28 cellular contexts compared by ENCODE assay signal in genomic region chr2:47918043-47918442, GRCh38. TPM values are rescaled to one million over a fixed set of nuclear protein-coding genes. Genes with fewer than 3 reads are reported as not detected.
DNase-seq lines count a peak whose midpoint lies in the region; ATAC-seq, FAIRE-seq and TF ChIP-seq lines count a peak whose summit lies in the region.
"Had no signal": no experiment of that assay in that cellular context is flagged by ENCODE, and none has a peak within 500 bp of the region (broad histone marks: within the 10 kb centered on the region; RNA-seq: fewer than 3 reads in every experiment).

No MANE protein-coding gene starts in this region.

- H3K36me3 Mint-ChIP-seq in CD14-positive monocyte, result no peaks in the 10 kb centered on the region
- H3K36me3 Mint-ChIP-seq: CD4-positive, CD25-positive, alpha-beta regulatory T cell had no signal

- peaks cover 0 to 1% (median 0%) of the 10 kb centered on the region in 3 donors for H3K27me3 Mint-ChIP-seq in CD14-positive monocyte (ENCODE audit: low read depth in 3 of 3)
- H3K27me3 Mint-ChIP-seq: B cell; CD4-positive, alpha-beta memory T cell; CD4-positive, CD25-positive, alpha-beta regulatory T cell; CD8-positive, alpha-beta memory T cell had no signal

- ATAC-seq in A549 (no peak), SK-N-SH treated with all-trans-retinoic acid at 6 μM for 48 hours (no peak; the same call in 1 of the 3 replicates), GM19395 (IDR thresholded peaks at IDR 0.05; ENCODE audit: unreplicated experiment) (no peak)
- ATAC-seq in stimulated activated naive CD8-positive, alpha-beta T cell treated with anti-CD3 and anti-CD28 coated beads, Interleukin-15, Interleukin-2, amounts not matched to agents 100 U/mL and 50 U/mL, for 24 hours, result no peak
- ATAC-seq: GM12878 had no signal

- H3K4me1 Mint-ChIP-seq in CD14-positive monocyte, result peaks cover 13% of the 10 kb centered on the region
- H3K4me1 Mint-ChIP-seq: B cell had no signal

- TF ChIP-seq POLR2A in A549 (IDR thresholded peaks at IDR 0.05; ENCODE audit: low read length), result no peak

- no peak overlapping the region for H3K4me2 ChIP-seq in A549
- H3K4me2 ChIP-seq: BLaER1 treated with 17β-estradiol and CSF1 and Interleukin-3, amounts not matched to agents 10 nM and 100 nM had no signal

- peak; percentile 13 for FAIRE-seq in A549 (lab: Jason Lieb, UNC)
- FAIRE-seq: A204.1, GM12878, GM12892, GM18507, GM19239 had no signal

- H3K27ac Mint-ChIP-seq in CD14-positive monocyte, result peak overlapping the region in 5 of 7 donors; percentile 37 to 88 (median 78)
- H3K27ac Mint-ChIP-seq: B cell had no signal

- no peaks in the 10 kb centered on the region for H3K9me3 Mint-ChIP-seq in CD14-positive monocyte
- H3K9me3 Mint-ChIP-seq: CD4-positive, alpha-beta memory T cell; CD4-positive, CD25-positive, alpha-beta regulatory T cell; CD8-positive, alpha-beta memory T cell had no signal

- intact Hi-C loops in CD14-positive monocyte (cut with micrococcal nuclease), result no loop called here

- POLR2A ChIA-PET in A549 (lab: Yijun Ruan, JAX), result no interaction called here

- no peak for TF ChIP-seq CTCF in A549 (IDR thresholded peaks at IDR 0.05)
- no peak for TF ChIP-seq CTCF in CD14-positive monocyte (IDR thresholded peaks at IDR 0.05)

- no peak overlapping the region for H3K4me3 Mint-ChIP-seq in CD14-positive monocyte
- H3K4me3 Mint-ChIP-seq: B cell; CD4-positive, alpha-beta memory T cell; CD4-positive, CD25-positive, alpha-beta regulatory T cell; CD8-positive, alpha-beta memory T cell had no signal

- no peaks in the 10 kb centered on the region for H3K4me1 ChIP-seq in A549
- H3K4me1 ChIP-seq: BLaER1 treated with 17β-estradiol and CSF1 and Interleukin-3, amounts not matched to agents 10 nM and 100 nM had no signal

- DNase-seq in A549 (ENCODE audit: low read depth in 1 of 2, low spot score in 1 of 2) (no peak), CD14-positive monocyte (ENCODE audit: low spot score) (no peak), SK-N-DZ (ENCODE audit: low spot score) (peak; percentile 83), dermis blood vessel endothelial cell (no peak)
- DNase-seq in stimulated activated naive CD8-positive, alpha-beta T cell treated with anti-CD3 and anti-CD28 coated beads, Interleukin-15, Interleukin-2, amounts not matched to agents 100 U/mL and 50 U/mL, for 24 hours, result no peak
- DNase-seq in activated CD4-positive, alpha-beta T cell treated with anti-CD3 and anti-CD28 coated beads, Interleukin-2, amount 50 U/mL, for 1 hour, result no peak
- DNase-seq: 8988T; AML-193; CD4-positive, alpha-beta memory T cell; CD8-positive, alpha-beta memory T cell; COR-L47; DMS 273 treated with DMSO at 0.1 percent for 48 hours; DMS153; DMS53; DMS79; EL; GDM1 had no signal

- CTCF ChIA-PET in A549 (lab: Yijun Ruan, JAX), result interaction anchor here (1.3 kb wide), 1 partner anchor 61 kb away, joined by 3 read pairs; no protein-coding TSS in a partner anchor

- no peaks in the 10 kb centered on the region for H3K9me3 ChIP-seq in A549

- no peak overlapping the region for H3K27ac ChIP-seq in A549
- H3K27ac ChIP-seq: BLaER1 treated with 17β-estradiol and CSF1 and Interleukin-3, amounts not matched to agents 10 nM and 100 nM; C4-2B had no signal

- no peak overlapping the region for H3K4me3 ChIP-seq in A549
- H3K4me3 ChIP-seq: BLaER1 treated with 17β-estradiol and CSF1 and Interleukin-3, amounts not matched to agents 10 nM and 100 nM; GM12878 had no signal

- TF ChIP-seq RAD21 in A549 (conservative IDR thresholded peaks at IDR 0.05 in 1 of 2, IDR thresholded peaks at IDR 0.05 in 1 of 2), result no peak

- no peak for TF ChIP-seq EP300 in A549 (IDR thresholded peaks at IDR 0.05)

- 58% methylated on average over 3 of the region's 3 CpGs for WGBS in A549 (ENCODE audit: missing lambda C conversion rate)

TF ChIP-seq in A549, 52 proteins besides CTCF, POLR2A, EP300 and RAD21:
- TF ChIP-seq RFX5 (IDR thresholded peaks at IDR 0.05) (no peak), HES2 (IDR thresholded peaks at IDR 0.05) (no peak), HEYL (CRISPR knock-in tag; IDR thresholded peaks at IDR 0.05) (no peak), ZC3H11A (IDR thresholded peaks at IDR 0.05) (no peak), FOSB (CRISPR knock-in tag; IDR thresholded peaks at IDR 0.05) (no peak), FOSL2 (IDR thresholded peaks at IDR 0.05) (no peak), FOSL2 (CRISPR knock-in tag; IDR thresholded peaks at IDR 0.05) (no peak), ZNF302 (CRISPR knock-in tag; IDR thresholded peaks at IDR 0.05) (no peak), SREBF2 (IDR thresholded peaks at IDR 0.05) (no peak), CBX2 (IDR thresholded peaks at IDR 0.05; ENCODE audit: borderline replicate concordance, low read depth) (no peak), KDM5A (IDR thresholded peaks at IDR 0.05) (no peak), EHF (CRISPR knock-in tag; IDR thresholded peaks at IDR 0.05) (no peak), MAFK (IDR thresholded peaks at IDR 0.05; ENCODE audit: partially characterized antibody) (no peak), PHF8 (IDR thresholded peaks at IDR 0.05; ENCODE audit: borderline replicate concordance, low read depth) (no peak), CHD4 (IDR thresholded peaks at IDR 0.05; ENCODE audit: borderline replicate concordance) (no peak), CHD2 (IDR thresholded peaks at IDR 0.05; ENCODE audit: low read length, partially characterized antibody) (no peak)
- TF ChIP-seq, protein P1, sequence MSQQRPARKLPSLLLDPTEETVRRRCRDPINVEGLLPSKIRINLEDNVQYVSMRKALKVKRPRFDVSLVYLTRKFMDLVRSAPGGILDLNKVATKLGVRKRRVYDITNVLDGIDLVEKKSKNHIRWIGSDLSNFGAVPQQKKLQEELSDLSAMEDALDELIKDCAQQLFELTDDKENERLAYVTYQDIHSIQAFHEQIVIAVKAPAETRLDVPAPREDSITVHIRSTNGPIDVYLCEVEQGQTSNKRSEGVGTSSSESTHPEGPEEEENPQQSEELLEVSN (IDR thresholded peaks at IDR 0.05; ENCODE audit: borderline replicate concordance, low read depth), result no peak

TF ChIP-seq in SK-N-SH treated with all-trans-retinoic acid at 6 μM for 48 hours, 23 proteins besides CTCF, POLR2A, EP300 and RAD21:
- TF ChIP-seq, protein P2, sequence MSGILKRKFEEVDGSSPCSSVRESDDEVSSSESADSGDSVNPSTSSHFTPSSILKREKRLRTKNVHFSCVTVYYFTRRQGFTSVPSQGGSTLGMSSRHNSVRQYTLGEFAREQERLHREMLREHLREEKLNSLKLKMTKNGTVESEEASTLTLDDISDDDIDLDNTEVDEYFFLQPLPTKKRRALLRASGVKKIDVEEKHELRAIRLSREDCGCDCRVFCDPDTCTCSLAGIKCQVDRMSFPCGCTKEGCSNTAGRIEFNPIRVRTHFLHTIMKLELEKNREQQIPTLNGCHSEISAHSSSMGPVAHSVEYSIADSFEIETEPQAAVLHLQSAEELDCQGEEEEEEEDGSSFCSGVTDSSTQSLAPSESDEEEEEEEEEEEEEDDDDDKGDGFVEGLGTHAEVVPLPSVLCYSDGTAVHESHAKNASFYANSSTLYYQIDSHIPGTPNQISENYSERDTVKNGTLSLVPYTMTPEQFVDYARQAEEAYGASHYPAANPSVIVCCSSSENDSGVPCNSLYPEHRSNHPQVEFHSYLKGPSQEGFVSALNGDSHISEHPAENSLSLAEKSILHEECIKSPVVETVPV (CRISPR knock-in tag; IDR thresholded peaks at IDR 0.05), result 0 out of 2 replicates have a peak, but pooled peaks have one; percentile 19
- TF ChIP-seq ZC3H10 (CRISPR knock-in tag; IDR thresholded peaks at IDR 0.05) (no peak), TCF4 (CRISPR knock-in tag; IDR thresholded peaks at IDR 0.05; ENCODE audit: borderline replicate concordance) (peak; percentile 73)

RNA-seq across cellular contexts. Expression of gene FBXO11, which starts 11.7 kb away (rescaled TPM):
- 61.4 and 125 TPM in 2 replicates for polyA plus RNA-seq in A549 (2011; rRNA removed)
- 23.4 and 27.4 TPM in 2 replicates for polyA plus RNA-seq in A549 (2012; cell fraction: cytosol; rRNA removed)
- 25.8 and 35.2 TPM in 2 replicates for polyA plus RNA-seq in A549 (2012; cell fraction: nucleus; rRNA removed)
- polyA plus RNA-seq in A549 (2017; fragmentation: RNase III; extraction: RNeasy Plus Mini Kit Qiagen cat#74134 plus additional on column Dnase treatment), result 51.1 to 53.2 TPM (median 52.3 TPM) in 3 replicates
- 58.9 and 78.9 TPM in 2 replicates for polyA minus RNA-seq in A549 (2011; rRNA and poly(A)+ RNA removed)
- polyA plus RNA-seq in CD14-positive monocyte, result 1 to 10 TPM; 2.2 to 4.6 TPM
- 25.0 and 27.3 TPM in 2 replicates for polyA plus RNA-seq in SK-N-DZ (2014; cell fraction: cytosol; rRNA removed)
- polyA plus RNA-seq in SK-N-DZ (2014; cell fraction: nucleus; rRNA removed), result 42.0 and 46.7 TPM in 2 replicates
- 55.1 and 120 TPM in 2 replicates for total RNA-seq in dermis blood vessel endothelial cell

Comparison
In these comparisons a context has a peak if more than half of its experiments do, and no peak if none do; other contexts are left out.
1. RNA of gene FBXO11, which starts 11.7 kb away (polyA plus RNA-seq): 23.4 to 125 TPM in A549; 2.2 to 4.6 TPM in CD14-positive monocyte; every median in the first group is over 4 times any median in the second.